1 cellular context compared by ENCODE assay signal in the genomic region with DNA sequence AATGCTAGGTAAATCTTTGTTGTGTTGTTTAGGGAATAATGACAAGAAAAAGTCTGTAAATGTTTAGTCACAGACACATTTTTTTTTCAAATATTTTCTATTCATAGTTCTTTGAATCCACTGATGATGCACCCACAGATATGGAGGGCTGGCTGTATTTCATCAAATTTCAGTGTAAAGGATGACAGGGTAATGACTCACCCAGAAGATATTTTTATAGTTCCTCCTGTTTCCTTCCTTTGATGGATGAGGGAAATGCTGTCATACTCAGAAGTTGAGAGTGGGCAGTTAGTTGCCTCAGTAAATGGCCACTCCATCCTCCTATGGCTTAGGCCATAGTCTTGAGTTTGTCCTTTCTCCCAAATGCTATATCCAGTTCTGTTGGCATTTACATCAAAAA.
A peak's percentile ranks its signal among the peaks of the same experiment; 100 is the strongest.
TF ChIP-seq lines count a peak whose summit lies in the region.

No MANE protein-coding gene starts in this region.

TF ChIP-seq in SK-N-SH, 30 proteins besides CTCF, POLR2A, EP300 and RAD21 (continued from another document):
- TF ChIP-seq, protein P1, sequence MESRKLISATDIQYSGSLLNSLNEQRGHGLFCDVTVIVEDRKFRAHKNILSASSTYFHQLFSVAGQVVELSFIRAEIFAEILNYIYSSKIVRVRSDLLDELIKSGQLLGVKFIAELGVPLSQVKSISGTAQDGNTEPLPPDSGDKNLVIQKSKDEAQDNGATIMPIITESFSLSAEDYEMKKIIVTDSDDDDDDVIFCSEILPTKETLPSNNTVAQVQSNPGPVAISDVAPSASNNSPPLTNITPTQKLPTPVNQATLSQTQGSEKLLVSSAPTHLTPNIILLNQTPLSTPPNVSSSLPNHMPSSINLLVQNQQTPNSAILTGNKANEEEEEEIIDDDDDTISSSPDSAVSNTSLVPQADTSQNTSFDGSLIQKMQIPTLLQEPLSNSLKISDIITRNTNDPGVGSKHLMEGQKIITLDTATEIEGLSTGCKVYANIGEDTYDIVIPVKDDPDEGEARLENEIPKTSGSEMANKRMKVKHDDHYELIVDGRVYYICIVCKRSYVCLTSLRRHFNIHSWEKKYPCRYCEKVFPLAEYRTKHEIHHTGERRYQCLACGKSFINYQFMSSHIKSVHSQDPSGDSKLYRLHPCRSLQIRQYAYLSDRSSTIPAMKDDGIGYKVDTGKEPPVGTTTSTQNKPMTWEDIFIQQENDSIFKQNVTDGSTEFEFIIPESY (IDR thresholded peaks at IDR 0.05; ENCODE audit: borderline replicate concordance, low read depth), result peak; percentile 66; the same call in 1 of the 2 replicates
- TF ChIP-seq, protein P2, sequence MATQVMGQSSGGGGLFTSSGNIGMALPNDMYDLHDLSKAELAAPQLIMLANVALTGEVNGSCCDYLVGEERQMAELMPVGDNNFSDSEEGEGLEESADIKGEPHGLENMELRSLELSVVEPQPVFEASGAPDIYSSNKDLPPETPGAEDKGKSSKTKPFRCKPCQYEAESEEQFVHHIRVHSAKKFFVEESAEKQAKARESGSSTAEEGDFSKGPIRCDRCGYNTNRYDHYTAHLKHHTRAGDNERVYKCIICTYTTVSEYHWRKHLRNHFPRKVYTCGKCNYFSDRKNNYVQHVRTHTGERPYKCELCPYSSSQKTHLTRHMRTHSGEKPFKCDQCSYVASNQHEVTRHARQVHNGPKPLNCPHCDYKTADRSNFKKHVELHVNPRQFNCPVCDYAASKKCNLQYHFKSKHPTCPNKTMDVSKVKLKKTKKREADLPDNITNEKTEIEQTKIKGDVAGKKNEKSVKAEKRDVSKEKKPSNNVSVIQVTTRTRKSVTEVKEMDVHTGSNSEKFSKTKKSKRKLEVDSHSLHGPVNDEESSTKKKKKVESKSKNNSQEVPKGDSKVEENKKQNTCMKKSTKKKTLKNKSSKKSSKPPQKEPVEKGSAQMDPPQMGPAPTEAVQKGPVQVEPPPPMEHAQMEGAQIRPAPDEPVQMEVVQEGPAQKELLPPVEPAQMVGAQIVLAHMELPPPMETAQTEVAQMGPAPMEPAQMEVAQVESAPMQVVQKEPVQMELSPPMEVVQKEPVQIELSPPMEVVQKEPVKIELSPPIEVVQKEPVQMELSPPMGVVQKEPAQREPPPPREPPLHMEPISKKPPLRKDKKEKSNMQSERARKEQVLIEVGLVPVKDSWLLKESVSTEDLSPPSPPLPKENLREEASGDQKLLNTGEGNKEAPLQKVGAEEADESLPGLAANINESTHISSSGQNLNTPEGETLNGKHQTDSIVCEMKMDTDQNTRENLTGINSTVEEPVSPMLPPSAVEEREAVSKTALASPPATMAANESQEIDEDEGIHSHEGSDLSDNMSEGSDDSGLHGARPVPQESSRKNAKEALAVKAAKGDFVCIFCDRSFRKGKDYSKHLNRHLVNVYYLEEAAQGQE (IDR thresholded peaks at IDR 0.05; ENCODE audit: low read depth, low read length), result no peak
- TF ChIP-seq YY1 (IDR thresholded peaks at IDR 0.05; ENCODE audit: low read depth) (peak; percentile 56; the same call in 1 of the 2 replicates), GABPA (IDR thresholded peaks at IDR 0.05; ENCODE audit: low read depth) (0 out of 2 replicates have a peak, but pooled peaks have one; percentile 36), CHD2 (IDR thresholded peaks at IDR 0.05; ENCODE audit: low read length, partially characterized antibody) (no peak), SMC3 (IDR thresholded peaks at IDR 0.05; ENCODE audit: low read depth, low read length) (no peak), FOSL2 (IDR thresholded peaks at IDR 0.05; ENCODE audit: borderline replicate concordance, low read depth) (peak; percentile 97), FOXJ3 (CRISPR knock-in tag; IDR thresholded peaks at IDR 0.05) (no peak), SIN3A (IDR thresholded peaks at IDR 0.05; ENCODE audit: borderline replicate concordance, low read depth, low read length) (no peak)
- TF ChIP-seq, protein P3, sequence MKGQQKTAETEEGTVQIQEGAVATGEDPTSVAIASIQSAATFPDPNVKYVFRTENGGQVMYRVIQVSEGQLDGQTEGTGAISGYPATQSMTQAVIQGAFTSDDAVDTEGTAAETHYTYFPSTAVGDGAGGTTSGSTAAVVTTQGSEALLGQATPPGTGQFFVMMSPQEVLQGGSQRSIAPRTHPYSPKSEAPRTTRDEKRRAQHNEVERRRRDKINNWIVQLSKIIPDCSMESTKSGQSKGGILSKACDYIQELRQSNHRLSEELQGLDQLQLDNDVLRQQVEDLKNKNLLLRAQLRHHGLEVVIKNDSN (IDR thresholded peaks at IDR 0.05; ENCODE audit: borderline replicate concordance, low read depth), result 0 out of 2 replicates have a peak, but pooled peaks have one; percentile 6
